In the genomic region with DNA sequence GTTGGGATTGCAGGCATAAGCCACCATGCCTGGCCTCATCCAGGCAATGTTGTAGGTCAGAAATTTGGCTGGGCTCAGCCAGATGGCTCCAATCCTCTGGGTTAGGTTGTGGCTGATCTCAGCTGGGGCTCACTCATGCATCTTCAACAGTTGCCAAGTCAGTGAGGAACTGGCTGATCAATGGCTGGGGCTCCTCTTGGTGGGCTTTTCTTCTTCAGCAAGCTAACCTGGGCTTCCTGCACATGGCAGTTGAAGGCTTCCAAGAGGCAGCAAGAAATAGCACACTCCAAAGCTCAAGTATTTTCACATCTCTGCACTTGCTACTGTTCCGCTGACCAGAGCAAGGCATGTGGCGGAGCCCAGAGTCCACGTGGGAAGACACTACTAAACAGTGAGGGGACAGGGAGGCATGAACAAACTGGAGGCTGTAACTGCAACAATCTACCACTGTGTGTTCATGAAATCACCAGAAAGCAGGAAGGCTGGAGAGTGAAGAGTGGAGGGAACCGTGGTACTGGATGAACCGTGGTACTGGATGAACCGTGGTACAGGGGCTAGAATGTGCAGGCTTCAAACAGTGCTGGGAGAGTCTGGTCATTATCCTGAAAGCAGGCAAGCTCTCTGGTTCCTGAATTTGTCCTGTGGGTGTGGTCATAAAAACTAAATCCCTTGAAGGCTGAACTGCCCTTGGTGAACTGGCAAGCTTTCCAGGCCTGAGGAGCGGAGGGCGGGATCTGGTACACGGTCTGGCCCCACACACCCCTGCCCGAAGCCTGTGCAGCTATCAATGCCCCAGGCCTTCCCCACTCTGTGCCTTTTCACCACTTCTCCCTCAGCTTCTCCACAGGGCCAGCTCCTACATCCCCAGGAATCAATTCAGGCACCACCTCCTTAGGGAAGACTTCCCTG, we compare ENCODE assay signal across 26 cellular contexts. TPM values are rescaled to one million over a fixed set of nuclear protein-coding genes. Genes with fewer than 3 reads are reported as not detected.
"Had no signal": no experiment of that assay in that cellular context is flagged by ENCODE, and none has a peak within 500 bp of the region (broad histone marks: within the 10 kb centered on the region; RNA-seq: fewer than 3 reads in every experiment).

No MANE protein-coding gene starts in this region.

- DNase-seq: activated CD4-positive, alpha-beta T cell treated with anti-CD3 and anti-CD28 coated beads for 4 hours; activated CD4-positive, alpha-beta T cell treated with anti-CD3 and anti-CD28 coated beads, Interleukin-2, amount 50 U/mL, for 48 hours; activated gamma-delta T cell treated with Interleukin-2 at 50 U/mL for 16 hours; activated naive CD8-positive, alpha-beta T cell treated with anti-CD3 and anti-CD28 coated beads, Interleukin-2, amount 50 U/mL, for 24 hours; amygdala; cortex of kidney; foreskin keratinocyte; heart left ventricle; hypothalamus; natural killer cell; psoas muscle; sigmoid colon; SK-N-SH; small intestine; stimulated activated CD4-positive, alpha-beta T cell treated with anti-CD3 and anti-CD28 coated beads, Interleukin-1b, Interleukin-23, amount 100 ng/mL, for 48 hours; stimulated activated CD4-positive, alpha-beta T cell treated with anti-CD3 and anti-CD28 coated beads, Interleukin-4, amount 100 ng/mL, for 4 hours; stimulated activated CD8-positive, alpha-beta memory T cell treated with anti-CD3 and anti-CD28 coated beads, Interleukin-4, amount 100 ng/mL, for 48 hours; SW 1271; T-helper 9 cell; tibial artery; upper lobe of right lung had no signal

- H3K4me1 ChIP-seq: foreskin keratinocyte, pancreas, psoas muscle, suprapubic skin, tibial artery, upper lobe of right lung had no signal

- ATAC-seq: activated naive CD8-positive, alpha-beta T cell treated with anti-CD3 and anti-CD28 coated beads, Interleukin-2, amount 50 U/mL, for 24 hours; foreskin keratinocyte; heart left ventricle; natural killer cell; pancreas; stimulated activated memory B cell treated with anti-CD40 and anti-IgM and Interleukin-4, amounts not matched to agents 10 μg/mL and 1 μg/mL and 100 μg/mL, for 72 hours; upper lobe of right lung had no signal

- H3K4me3 ChIP-seq: esophagus muscularis mucosa, heart left ventricle, pancreas, psoas muscle, sigmoid colon, suprapubic skin, tibial artery, upper lobe of right lung had no signal

- H3K27ac ChIP-seq: esophagus muscularis mucosa, foreskin keratinocyte, heart left ventricle, pancreas, psoas muscle, sigmoid colon, suprapubic skin, tibial artery, upper lobe of right lung, VCaP had no signal

- H3K36me3 ChIP-seq: pancreas, sigmoid colon, suprapubic skin, upper lobe of right lung had no signal

- H3K9me3 ChIP-seq: esophagus muscularis mucosa, heart left ventricle, pancreas, psoas muscle, sigmoid colon, SK-N-SH, suprapubic skin, tibial artery, upper lobe of right lung had no signal

RNA-seq across cellular contexts. Expression of a gene that starts 20.2 kb away (rescaled TPM):
- total RNA-seq: foreskin keratinocyte, natural killer cell had no signal
